21 cellular contexts compared by ENCODE assay signal in genomic region chr4:38519671-38520070, GRCh38.
"Had no signal": no experiment of that assay in that cellular context is flagged by ENCODE, and none has a peak within 500 bp of the region (broad histone marks: within the 10 kb centered on the region; RNA-seq: fewer than 3 reads in every experiment).

No MANE protein-coding gene starts in this region.

- H3K4me1 ChIP-seq: breast epithelium, lower lobe of right lung, prostate gland, right lobe of liver had no signal

- H3K9me3 ChIP-seq: breast epithelium, lower lobe of right lung, prostate gland, right lobe of liver had no signal

- H3K4me3 ChIP-seq: breast epithelium, lower lobe of right lung, prostate gland, right lobe of liver, smooth muscle cell had no signal

- H3K9me3 Mint-ChIP-seq: activated B cell treated with CpG ODN at 0.5 μM for 24 hours; activated CD8-positive, alpha-beta T cell treated with anti-CD3 and anti-CD28 coated beads for 36 hours; activated T-cell treated with anti-CD3 and anti-CD28 coated beads, Interleukin-2, amount 50 U/mL, for 4 hours; effector memory CD8-positive, alpha-beta T cell had no signal

- H3K27me3 ChIP-seq: breast epithelium, right lobe of liver had no signal

- H3K27ac Mint-ChIP-seq: activated B cell treated with CpG ODN at 0.5 μM for 24 hours; activated CD8-positive, alpha-beta T cell treated with anti-CD3 and anti-CD28 coated beads for 36 hours; T-helper 17 cell had no signal

- H3K36me3 ChIP-seq: breast epithelium, lower lobe of right lung, prostate gland, right lobe of liver had no signal

- H3K27me3 Mint-ChIP-seq: activated CD8-positive, alpha-beta T cell treated with anti-CD3 and anti-CD28 coated beads for 36 hours; effector memory CD8-positive, alpha-beta T cell; T-helper 17 cell had no signal

- ATAC-seq: activated CD8-positive, alpha-beta T cell treated with anti-CD3 and anti-CD28 coated beads for 36 hours; activated T-cell treated with anti-CD3 and anti-CD28 coated beads, Interleukin-2, amount 50 U/mL, for 4 hours; effector memory CD8-positive, alpha-beta T cell; lower lobe of right lung; SK-N-SH treated with all-trans-retinoic acid at 6 μM for 48 hours; stimulated activated naive CD8-positive, alpha-beta T cell treated with anti-CD3 and anti-CD28 coated beads, Interleukin-15, Interleukin-2, amounts not matched to agents 100 U/mL and 50 U/mL, for 24 hours; T-helper 17 cell had no signal

- DNase-seq: activated B cell treated with CpG ODN at 0.5 μM for 24 hours; activated CD4-positive, alpha-beta T cell treated with anti-CD3 and anti-CD28 coated beads for 48 hours; activated CD8-positive, alpha-beta T cell treated with anti-CD3 and anti-CD28 coated beads for 36 hours; activated gamma-delta T cell; activated T-cell treated with anti-CD3 and anti-CD28 coated beads, Interleukin-2, amount 50 U/mL, for 4 hours; aorta; cerebellar nuclear complex; dermis blood vessel endothelial cell; effector memory CD8-positive, alpha-beta T cell; foreskin melanocyte; kidney glomerular epithelial cell; lower lobe of right lung; midbrain; right lobe of liver; stimulated activated naive CD8-positive, alpha-beta T cell treated with anti-CD3 and anti-CD28 coated beads, Interleukin-15, Interleukin-2, amounts not matched to agents 100 U/mL and 50 U/mL, for 24 hours; T-helper 17 cell; trophoblast cell had no signal

- H3K4me3 Mint-ChIP-seq: activated B cell treated with CpG ODN at 0.5 μM for 24 hours; activated CD8-positive, alpha-beta T cell treated with anti-CD3 and anti-CD28 coated beads for 36 hours; activated T-cell treated with anti-CD3 and anti-CD28 coated beads, Interleukin-2, amount 50 U/mL, for 4 hours; effector memory CD8-positive, alpha-beta T cell; T-helper 17 cell had no signal

- H3K27ac ChIP-seq: breast epithelium, lower lobe of right lung, prostate gland, right lobe of liver had no signal
